ENCODE assay signal across 8 cellular contexts in genomic region chr3:49171119-49171774, GRCh38. TPM values are rescaled to one million over a fixed set of nuclear protein-coding genes. Genes with fewer than 3 reads are reported as not detected.
DNase-seq lines count a peak whose midpoint lies in the region; ATAC-seq and TF ChIP-seq lines count a peak whose summit lies in the region.

TSS of gene KLHDC8B (plus strand) at chr3:49171598. CDS start at chr3:49172770, 1,172 bp downstream.

- peak; percentile 97 for TF ChIP-seq CTCF in DOHH2 (IDR thresholded peaks at IDR 0.05; ENCODE audit: low read depth, low read length, poor library complexity, severe bottlenecking)
- TF ChIP-seq CTCF in dorsolateral prefrontal cortex (IDR thresholded peaks at IDR 0.05 in 54 of 56, conservative IDR thresholded peaks at IDR 0.05 in 2 of 56; ENCODE audit: low read depth in 1 of 56, partially characterized antibody in 56 of 56) = peak; percentile 63 to 95 (median 82)
- peak; percentile 82 to 99 (median 94) for TF ChIP-seq CTCF in right lobe of liver (IDR thresholded peaks at IDR 0.05)

- DNase-seq in NCI-H510A (lab: John Stamatoyannopoulos, UW) (peak; percentile 67), dorsolateral prefrontal cortex (peak; percentile 58 to 83 (median 76)), right lobe of liver (peak; percentile 86 to 88 (median 87))
- peak; percentile 88 for DNase-seq in activated CD4-positive, alpha-beta memory T cell treated with anti-CD3 and anti-CD28 coated beads for 36 hours
- peak; percentile 87 to 92 for DNase-seq in stimulated activated CD4-positive, alpha-beta T cell treated with anti-CD3 and anti-CD28 coated beads, Interleukin-2, amount 100 ng/mL, for 48 hours

- no peaks in the 10 kb centered on the region for H3K9me3 Mint-ChIP-seq in activated CD4-positive, alpha-beta memory T cell treated with anti-CD3 and anti-CD28 coated beads for 36 hours

- no peaks in the 10 kb centered on the region for H4K20me1 ChIP-seq in DOHH2 (ENCODE audit: control insufficient read depth, insufficient read depth, low read depth, low read length)

- H3K4me3 Mint-ChIP-seq in activated CD4-positive, alpha-beta memory T cell treated with anti-CD3 and anti-CD28 coated beads for 36 hours = peak within 1 kb of the TSS; percentile 82

- H3K36me3 ChIP-seq in DOHH2 (ENCODE audit: control insufficient read depth, low read length) (no peaks in the 10 kb centered on the region), right lobe of liver (no peaks in the 10 kb centered on the region)

- H3K9me3 ChIP-seq in DOHH2 (ENCODE audit: control insufficient read depth, insufficient read depth, low read length) (peaks cover 7% of the 10 kb centered on the region; the same call in 1 of the 2 replicates), right lobe of liver (no peaks in the 10 kb centered on the region)

- H3F3A ChIP-seq in DOHH2 (ENCODE audit: control insufficient read depth, insufficient read depth) = no peaks in the 10 kb centered on the region

- intact Hi-C loops in activated CD4-positive, alpha-beta memory T cell treated with anti-CD3 and anti-CD28 coated beads for 36 hours (cut with micrococcal nuclease) = loop anchor here (1.0 to 2.0 kb wide), 2 partner anchors 106 to 278 kb away; partner anchors contain the start of gene C3orf62
- intact Hi-C loops in dorsolateral prefrontal cortex (cut with DNase I) = loop anchor here (5.0 kb wide), 1 partner anchor 106 kb away; the partner anchor contains the start of gene C3orf62 (in 2 of the 2)
- intact Hi-C loops in right lobe of liver (cut with DNase I) = no loop called here

- WGBS in right lobe of liver (ENCODE audit: insufficient coverage, low coverage, low lambda C conversion rate, missing lambda C conversion rate) = 0% methylated on average over 6 of the region's 57 CpGs

- peaks cover 1% of the 10 kb centered on the region for H3K36me3 Mint-ChIP-seq in activated CD4-positive, alpha-beta memory T cell treated with anti-CD3 and anti-CD28 coated beads for 36 hours

- H3K79me2 ChIP-seq in DOHH2 (ENCODE audit: control insufficient read depth, low read length) = peaks cover 5% of the 10 kb centered on the region

- CTCF ChIA-PET in activated CD4-positive, alpha-beta memory T cell treated with anti-CD3 and anti-CD28 coated beads for 36 hours (lab: Charles Lee) = interaction anchor here (0.6 to 3.2 kb wide), 36 partner anchors 9 to 770 kb away, joined by 3 to 21 read pairs (median 3); partner anchors contain the start of genes GPX1, QRICH1, USP19 and USP4

- POLR2A ChIA-PET in activated CD4-positive, alpha-beta memory T cell treated with anti-CD3 and anti-CD28 coated beads for 36 hours (lab: Charles Lee) = interaction anchor here (0.8 to 1.7 kb wide), 2 partner anchors 78 to 105 kb away, joined by 3 to 4 read pairs; partner anchors contain the start of genes C3orf62 and QRICH1

- no peak within 1 kb of the TSS for H3K27ac Mint-ChIP-seq in activated CD4-positive, alpha-beta memory T cell treated with anti-CD3 and anti-CD28 coated beads for 36 hours

- no peaks in the 10 kb centered on the region for H3K27me3 Mint-ChIP-seq in activated CD4-positive, alpha-beta memory T cell treated with anti-CD3 and anti-CD28 coated beads for 36 hours

- H3K4me1 Mint-ChIP-seq in activated CD4-positive, alpha-beta memory T cell treated with anti-CD3 and anti-CD28 coated beads for 36 hours (ENCODE audit: low read depth) = peaks cover 13% of the 10 kb centered on the region

- H3K27ac ChIP-seq in DOHH2 (ENCODE audit: low read depth, low read length) (no peak within 1 kb of the TSS), dorsolateral prefrontal cortex (peak within 1 kb of the TSS in 58 of 59 donors; percentile 19 to 90 (median 75)), right lobe of liver (peak within 1 kb of the TSS; percentile 72 to 89 (median 72))

- H3K27me3 ChIP-seq in DOHH2 (ENCODE audit: control insufficient read depth, low read length) (no peaks in the 10 kb centered on the region), dorsolateral prefrontal cortex (peaks cover 0 to 33% (median 0%) of the 10 kb centered on the region in 45 donors), right lobe of liver (no peaks in the 10 kb centered on the region)

- no peaks in the 10 kb centered on the region; the same call in 1 of the 2 replicates for H3K9me2 ChIP-seq in DOHH2 (replicated peaks; ENCODE audit: control insufficient read depth, low read length)

- ATAC-seq in HG02759 (IDR thresholded peaks at IDR 0.05; ENCODE audit: unreplicated experiment) (peak; percentile 65), right lobe of liver (peak; percentile 83 to 89 (median 85)), GM21381 (IDR thresholded peaks at IDR 0.05; ENCODE audit: unreplicated experiment) (no peak)

- peak within 1 kb of the TSS; percentile 75 for H3K4me3 ChIP-seq in DOHH2 (ENCODE audit: low read length)
- H3K4me3 ChIP-seq in dorsolateral prefrontal cortex = peak within 1 kb of the TSS; percentile 39 to 83 (median 72)
- H3K4me3 ChIP-seq in right lobe of liver = peak within 1 kb of the TSS; percentile 74 to 78 (median 77)

- H3K4me1 ChIP-seq in DOHH2 (ENCODE audit: control insufficient read depth, low read length) (peaks cover 13% of the 10 kb centered on the region), right lobe of liver (peaks cover 0 to 28% (median 11%) of the 10 kb centered on the region in 4 donors)

- H3K4me2 ChIP-seq in DOHH2 (ENCODE audit: low read length) = peak within 1 kb of the TSS; percentile 89

- peak; percentile 65 for TF ChIP-seq POLR2A in right lobe of liver (IDR thresholded peaks at IDR 0.05)

RNA-seq across cellular contexts. Expression of gene KLHDC8B, which starts in this region (rescaled TPM):
- 1 to 10 TPM; 1.8 to 2.9 TPM for total RNA-seq in activated CD4-positive, alpha-beta memory T cell treated with anti-CD3 and anti-CD28 coated beads for 36 hours
- total RNA-seq in dorsolateral prefrontal cortex (10 to 100 TPM in 119 of 120 experiments, 1 to 10 TPM in 1; 8.7 to 33.5 (median 21.1) TPM), right lobe of liver (10 to 100 TPM; 10.4 to 15.2 (median 11.5) TPM)

Comparison
In these comparisons a context has a peak if more than half of its experiments do, and no peak if none do; other contexts are left out.
1. intact Hi-C loops: an anchor here in activated CD4-positive, alpha-beta memory T cell treated with anti-CD3 and anti-CD28 coated beads for 36 hours (1.0 to 2.0 kb wide) and dorsolateral prefrontal cortex (5.0 kb wide); none called in right lobe of liver.